In the genomic region with DNA sequence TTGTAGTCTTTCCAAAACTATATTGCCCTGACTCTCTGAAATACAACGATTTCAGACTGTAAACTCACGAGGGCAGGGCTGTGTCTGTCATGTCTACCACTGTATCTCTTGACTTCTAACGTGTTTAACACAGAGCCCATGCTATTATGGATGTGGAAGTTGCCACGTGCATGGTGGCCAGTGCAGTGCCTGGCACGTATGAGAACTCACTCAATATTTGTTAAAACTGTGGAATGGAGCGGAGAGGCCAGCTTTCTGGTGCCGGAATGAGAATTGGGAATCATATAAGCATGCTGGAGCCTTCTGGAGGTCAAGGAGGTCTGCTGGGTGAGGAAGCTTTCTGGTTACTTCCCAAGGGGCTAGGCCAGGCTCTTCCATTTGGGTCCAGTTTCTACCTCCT, we compare ENCODE assay signal across 19 cellular contexts.
DNase-seq lines count a peak whose midpoint lies in the region; ATAC-seq and TF ChIP-seq lines count a peak whose summit lies in the region.
"Had no signal": no experiment of that assay in that cellular context is flagged by ENCODE, and none has a peak within 500 bp of the region (broad histone marks: within the 10 kb centered on the region; RNA-seq: fewer than 3 reads in every experiment).

No MANE protein-coding gene starts in this region.

- no peak overlapping the region for H3K27ac Mint-ChIP-seq in activated naive CD4-positive, alpha-beta T cell treated with anti-CD3 and anti-CD28 coated beads, Interleukin-2, amount 10 ng/mL, durations not matched to agents 7 days and 5 days
- H3K27ac Mint-ChIP-seq: CD4-positive, CD25-positive, alpha-beta regulatory T cell had no signal

- peak; percentile 7 for DNase-seq in activated naive CD4-positive, alpha-beta T cell treated with anti-CD3 and anti-CD28 coated beads, Interleukin-2, amount 10 ng/mL, durations not matched to agents 7 days and 5 days
- no peak for DNase-seq in activated naive CD4-positive, alpha-beta T cell (lab: John Stamatoyannopoulos, UW)
- DNase-seq in esophagus muscularis mucosa (ENCODE audit: extremely low spot score) (peak; percentile 84), prostate gland (ENCODE audit: low spot score) (peak; percentile 1), vagina (ENCODE audit: extremely low spot score in 2 of 2) (peak in 1 of 2 donors; percentile 34), GM19240 (ENCODE audit: insufficient read length, low spot score) (no peak)
- DNase-seq: CD4-positive, CD25-positive, alpha-beta regulatory T cell; MM.1S; NCI-H1694; NCI-H2029 treated with DMSO at 0.1 percent for 48 hours; NCI-H2227 treated with DMSO at 0.1 percent for 48 hours; RPMI8226; SHP77 treated with DMSO at 0.1 percent for 48 hours had no signal

- H3K4me3 ChIP-seq in esophagus muscularis mucosa = no peak overlapping the region
- no peak overlapping the region for H3K4me3 ChIP-seq in prostate gland
- no peak overlapping the region for H3K4me3 ChIP-seq in vagina
- H3K4me3 ChIP-seq: BLaER1 had no signal

- H3K36me3 ChIP-seq in esophagus muscularis mucosa = no peaks in the 10 kb centered on the region
- H3K36me3 ChIP-seq in prostate gland = no peaks in the 10 kb centered on the region
- no peaks in the 10 kb centered on the region for H3K36me3 ChIP-seq in vagina
- H3K36me3 ChIP-seq: BLaER1 had no signal

- 86% methylated on average over 7 of the region's 7 CpGs for WGBS in esophagus muscularis mucosa
- WGBS in prostate gland = 91% methylated on average over 7 of the region's 7 CpGs

- peaks cover 8% of the 10 kb centered on the region for H3K27me3 Mint-ChIP-seq in activated naive CD4-positive, alpha-beta T cell treated with anti-CD3 and anti-CD28 coated beads, Interleukin-2, amount 10 ng/mL, durations not matched to agents 7 days and 5 days

- H3K9me3 Mint-ChIP-seq in activated naive CD4-positive, alpha-beta T cell treated with anti-CD3 and anti-CD28 coated beads, Interleukin-2, amount 10 ng/mL, durations not matched to agents 7 days and 5 days = peaks cover 2% of the 10 kb centered on the region

- TF ChIP-seq POLR2A in esophagus muscularis mucosa (IDR thresholded peaks at IDR 0.05; ENCODE audit: low read depth) (no peak), prostate gland (IDR thresholded peaks at IDR 0.05) (no peak), vagina (IDR thresholded peaks at IDR 0.05) (no peak)

- intact Hi-C loops in esophagus muscularis mucosa (cut with DNase I) (no loop called here), prostate gland (cut with DNase I) (no loop called here), vagina (cut with DNase I) (no loop called here)

- H3K36me3 Mint-ChIP-seq in activated naive CD4-positive, alpha-beta T cell treated with anti-CD3 and anti-CD28 coated beads, Interleukin-2, amount 10 ng/mL, durations not matched to agents 7 days and 5 days = no peaks in the 10 kb centered on the region

- ATAC-seq in GM21526 (IDR thresholded peaks at IDR 0.05; ENCODE audit: low FRiP score, unreplicated experiment) = no peak
- ATAC-seq: HCT116 had no signal

- no peak for TF ChIP-seq EP300 in esophagus muscularis mucosa (IDR thresholded peaks at IDR 0.05)

- H3K9me3 ChIP-seq in esophagus muscularis mucosa (no peaks in the 10 kb centered on the region), prostate gland (no peaks in the 10 kb centered on the region), vagina (no peaks in the 10 kb centered on the region)

- H3K4me1 Mint-ChIP-seq in activated naive CD4-positive, alpha-beta T cell treated with anti-CD3 and anti-CD28 coated beads, Interleukin-2, amount 10 ng/mL, durations not matched to agents 7 days and 5 days = peaks cover 9% of the 10 kb centered on the region
- H3K4me1 Mint-ChIP-seq: IgD-negative memory B cell had no signal

- CTCF ChIA-PET in activated naive CD4-positive, alpha-beta T cell treated with anti-CD3 and anti-CD28 coated beads, Interleukin-2, amount 10 ng/mL, durations not matched to agents 7 days and 5 days (lab: Charles Lee) = no interaction called here

- no peak for TF ChIP-seq CTCF in esophagus muscularis mucosa (IDR thresholded peaks at IDR 0.05)
- TF ChIP-seq CTCF in prostate gland (IDR thresholded peaks at IDR 0.05) = no peak
- TF ChIP-seq CTCF in vagina (IDR thresholded peaks at IDR 0.05) = no peak

- no peak overlapping the region for H3K4me3 Mint-ChIP-seq in activated naive CD4-positive, alpha-beta T cell treated with anti-CD3 and anti-CD28 coated beads, Interleukin-2, amount 10 ng/mL, durations not matched to agents 7 days and 5 days
- H3K4me3 Mint-ChIP-seq: CD4-positive, CD25-positive, alpha-beta regulatory T cell; IgD-negative memory B cell had no signal

- H3K4me1 ChIP-seq in esophagus muscularis mucosa (no peaks in the 10 kb centered on the region), prostate gland (replicated peaks) (no peaks in the 10 kb centered on the region), vagina (peaks cover 23% of the 10 kb centered on the region)

- H3K27ac ChIP-seq in esophagus muscularis mucosa (replicated peaks in 1 of 4) (no peak overlapping the region), prostate gland (no peak overlapping the region), vagina (peak overlapping the region; percentile 4)
- H3K27ac ChIP-seq: BLaER1, HL-60, KMS-11 had no signal

- H3K27me3 ChIP-seq in esophagus muscularis mucosa (peaks cover 0 to 18% (median 0%) of the 10 kb centered on the region in 4 donors), prostate gland (replicated peaks; ENCODE audit: insufficient read depth) (no peaks in the 10 kb centered on the region), vagina (no peaks in the 10 kb centered on the region)
- H3K27me3 ChIP-seq: BLaER1 had no signal

Comparison
In these comparisons a context has a peak if more than half of its experiments do, and no peak if none do; other contexts are left out.
1. DNase-seq: peak in activated naive CD4-positive, alpha-beta T cell treated with anti-CD3 and anti-CD28 coated beads, Interleukin-2, amount 10 ng/mL, durations not matched to agents 7 days and 5 days (single experiment), esophagus muscularis mucosa (single experiment) and prostate gland (single experiment); none in activated naive CD4-positive, alpha-beta T cell (0 of 4) and GM19240 (single experiment).